Comparison of ENCODE assay signal across 23 cellular contexts in the genomic region with DNA sequence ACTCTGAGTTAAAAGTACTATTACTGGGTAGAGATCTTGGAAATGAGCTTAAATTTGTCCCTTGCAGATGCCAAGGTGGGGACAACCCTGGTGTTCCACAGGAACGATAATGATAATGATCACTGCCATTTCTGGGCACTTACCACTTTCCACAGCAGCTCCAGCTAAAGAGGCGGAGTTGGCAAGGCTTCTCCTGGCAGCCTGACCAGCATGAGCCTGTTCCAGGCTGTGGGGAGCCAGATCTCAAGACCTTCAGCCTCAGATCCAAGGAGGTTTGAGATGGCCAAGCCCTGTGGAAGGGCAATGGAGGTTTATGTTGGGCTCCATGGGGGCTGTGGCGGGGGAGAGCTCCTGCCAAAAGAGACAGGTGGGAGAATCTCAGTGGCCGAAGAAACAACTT.
"Had no signal": no experiment of that assay in that cellular context is flagged by ENCODE, and none has a peak within 500 bp of the region (broad histone marks: within the 10 kb centered on the region; RNA-seq: fewer than 3 reads in every experiment).

No MANE protein-coding gene starts in this region.

- H3K27ac ChIP-seq: esophagus squamous epithelium, pancreas, psoas muscle, sigmoid colon, spleen, thoracic aorta, tibial nerve, upper lobe of left lung had no signal

- H3K4me1 ChIP-seq: esophagus squamous epithelium, pancreas, psoas muscle, sigmoid colon, spleen, tibial nerve, upper lobe of left lung had no signal

- H3K9me3 ChIP-seq: esophagus squamous epithelium, pancreas, psoas muscle, sigmoid colon, spleen, thoracic aorta, tibial nerve, upper lobe of left lung had no signal

- H3K4me3 ChIP-seq: esophagus squamous epithelium, lung, pancreas, psoas muscle, sigmoid colon, spleen, thoracic aorta, tibial nerve, upper lobe of left lung had no signal

- H3K27me3 ChIP-seq: pancreas, sigmoid colon, tibial nerve, upper lobe of left lung had no signal

- ATAC-seq: effector memory CD8-positive, alpha-beta T cell; natural killer cell; psoas muscle; stimulated activated memory B cell treated with anti-CD40 and anti-IgM and Interleukin-4, amounts not matched to agents 10 μg/mL and 1 μg/mL and 100 μg/mL, for 72 hours had no signal

- H3K36me3 ChIP-seq: esophagus squamous epithelium, pancreas, sigmoid colon, spleen, thoracic aorta, tibial nerve, upper lobe of left lung had no signal

- DNase-seq: cortex of kidney; effector memory CD8-positive, alpha-beta T cell; erythroblast; esophagus squamous epithelium; foreskin melanocyte; glutamatergic neuron; hypothalamus; immature natural killer cell; islet precursor cell; kidney glomerular epithelial cell; natural killer cell; occipital lobe; pancreas; psoas muscle; right cardiac atrium; sigmoid colon; spleen; stimulated activated CD4-positive, alpha-beta T cell treated with anti-CD3 and anti-CD28 coated beads, Interleukin-4, amount 100 ng/mL, for 4 hours; upper lobe of left lung had no signal
